In the genomic region with DNA sequence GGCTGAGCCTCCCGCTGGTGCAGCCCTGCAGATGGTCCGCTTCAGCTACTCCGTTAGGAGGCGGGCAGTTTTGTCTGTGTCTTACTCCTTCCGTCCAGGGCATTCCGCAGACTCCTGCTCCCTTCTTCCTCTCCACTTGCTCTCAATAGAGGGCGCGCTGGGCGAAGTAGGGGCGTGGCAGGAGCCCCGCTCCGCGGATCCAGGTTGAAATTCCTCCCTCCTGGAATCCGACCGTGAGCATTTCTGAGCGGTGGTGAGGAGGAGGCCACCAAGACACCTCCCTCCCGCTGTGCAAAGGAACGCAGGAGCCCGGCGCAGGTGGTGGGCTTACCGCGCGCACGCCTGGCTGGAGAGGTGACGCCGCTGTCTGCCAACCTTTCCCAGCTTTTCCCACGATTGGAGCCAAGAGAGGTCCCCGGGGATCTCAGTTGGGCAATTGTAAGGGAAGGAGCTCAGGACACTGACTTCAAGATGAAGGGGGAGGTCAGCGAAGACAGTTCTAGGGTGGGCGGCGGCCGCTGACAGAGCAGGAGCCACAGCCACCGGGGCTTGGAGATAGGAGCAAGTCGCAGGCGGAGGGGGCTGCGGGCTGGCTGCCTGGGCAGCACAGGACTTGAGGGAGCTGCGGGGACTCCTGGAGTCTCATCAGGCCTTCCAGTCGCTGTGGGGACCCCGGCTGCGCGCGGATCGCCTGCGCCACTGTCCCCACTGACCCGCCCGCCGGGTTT, we compare ENCODE assay signal across 1 cellular context.
TF ChIP-seq lines count a peak whose summit lies in the region.

No MANE protein-coding gene starts in this region.

TF ChIP-seq in HEK293, 187 proteins besides CTCF, POLR2A, EP300 and RAD21 (continued from another document):
- TF ChIP-seq, protein P1, sequence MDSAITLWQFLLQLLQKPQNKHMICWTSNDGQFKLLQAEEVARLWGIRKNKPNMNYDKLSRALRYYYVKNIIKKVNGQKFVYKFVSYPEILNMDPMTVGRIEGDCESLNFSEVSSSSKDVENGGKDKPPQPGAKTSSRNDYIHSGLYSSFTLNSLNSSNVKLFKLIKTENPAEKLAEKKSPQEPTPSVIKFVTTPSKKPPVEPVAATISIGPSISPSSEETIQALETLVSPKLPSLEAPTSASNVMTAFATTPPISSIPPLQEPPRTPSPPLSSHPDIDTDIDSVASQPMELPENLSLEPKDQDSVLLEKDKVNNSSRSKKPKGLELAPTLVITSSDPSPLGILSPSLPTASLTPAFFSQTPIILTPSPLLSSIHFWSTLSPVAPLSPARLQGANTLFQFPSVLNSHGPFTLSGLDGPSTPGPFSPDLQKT (IDR thresholded peaks at IDR 0.05; ENCODE audit: borderline replicate concordance, low read depth, low read length), result no peak
- TF ChIP-seq ZNF341 (tag by site-specific recombination; IDR thresholded peaks at IDR 0.05; ENCODE audit: low read depth), result peak; percentile 58
- TF ChIP-seq SP3 (tag by site-specific recombination; IDR thresholded peaks at IDR 0.05), result no peak
- no peak for TF ChIP-seq ZNF221 (tag by site-specific recombination; IDR thresholded peaks at IDR 0.05; ENCODE audit: borderline replicate concordance)
- TF ChIP-seq, protein P2, sequence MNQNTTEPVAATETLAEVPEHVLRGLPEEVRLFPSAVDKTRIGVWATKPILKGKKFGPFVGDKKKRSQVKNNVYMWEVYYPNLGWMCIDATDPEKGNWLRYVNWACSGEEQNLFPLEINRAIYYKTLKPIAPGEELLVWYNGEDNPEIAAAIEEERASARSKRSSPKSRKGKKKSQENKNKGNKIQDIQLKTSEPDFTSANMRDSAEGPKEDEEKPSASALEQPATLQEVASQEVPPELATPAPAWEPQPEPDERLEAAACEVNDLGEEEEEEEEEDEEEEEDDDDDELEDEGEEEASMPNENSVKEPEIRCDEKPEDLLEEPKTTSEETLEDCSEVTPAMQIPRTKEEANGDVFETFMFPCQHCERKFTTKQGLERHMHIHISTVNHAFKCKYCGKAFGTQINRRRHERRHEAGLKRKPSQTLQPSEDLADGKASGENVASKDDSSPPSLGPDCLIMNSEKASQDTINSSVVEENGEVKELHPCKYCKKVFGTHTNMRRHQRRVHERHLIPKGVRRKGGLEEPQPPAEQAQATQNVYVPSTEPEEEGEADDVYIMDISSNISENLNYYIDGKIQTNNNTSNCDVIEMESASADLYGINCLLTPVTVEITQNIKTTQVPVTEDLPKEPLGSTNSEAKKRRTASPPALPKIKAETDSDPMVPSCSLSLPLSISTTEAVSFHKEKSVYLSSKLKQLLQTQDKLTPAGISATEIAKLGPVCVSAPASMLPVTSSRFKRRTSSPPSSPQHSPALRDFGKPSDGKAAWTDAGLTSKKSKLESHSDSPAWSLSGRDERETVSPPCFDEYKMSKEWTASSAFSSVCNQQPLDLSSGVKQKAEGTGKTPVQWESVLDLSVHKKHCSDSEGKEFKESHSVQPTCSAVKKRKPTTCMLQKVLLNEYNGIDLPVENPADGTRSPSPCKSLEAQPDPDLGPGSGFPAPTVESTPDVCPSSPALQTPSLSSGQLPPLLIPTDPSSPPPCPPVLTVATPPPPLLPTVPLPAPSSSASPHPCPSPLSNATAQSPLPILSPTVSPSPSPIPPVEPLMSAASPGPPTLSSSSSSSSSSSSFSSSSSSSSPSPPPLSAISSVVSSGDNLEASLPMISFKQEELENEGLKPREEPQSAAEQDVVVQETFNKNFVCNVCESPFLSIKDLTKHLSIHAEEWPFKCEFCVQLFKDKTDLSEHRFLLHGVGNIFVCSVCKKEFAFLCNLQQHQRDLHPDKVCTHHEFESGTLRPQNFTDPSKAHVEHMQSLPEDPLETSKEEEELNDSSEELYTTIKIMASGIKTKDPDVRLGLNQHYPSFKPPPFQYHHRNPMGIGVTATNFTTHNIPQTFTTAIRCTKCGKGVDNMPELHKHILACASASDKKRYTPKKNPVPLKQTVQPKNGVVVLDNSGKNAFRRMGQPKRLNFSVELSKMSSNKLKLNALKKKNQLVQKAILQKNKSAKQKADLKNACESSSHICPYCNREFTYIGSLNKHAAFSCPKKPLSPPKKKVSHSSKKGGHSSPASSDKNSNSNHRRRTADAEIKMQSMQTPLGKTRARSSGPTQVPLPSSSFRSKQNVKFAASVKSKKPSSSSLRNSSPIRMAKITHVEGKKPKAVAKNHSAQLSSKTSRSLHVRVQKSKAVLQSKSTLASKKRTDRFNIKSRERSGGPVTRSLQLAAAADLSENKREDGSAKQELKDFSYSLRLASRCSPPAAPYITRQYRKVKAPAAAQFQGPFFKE (tag by site-specific recombination; IDR thresholded peaks at IDR 0.05; ENCODE audit: borderline replicate concordance), result no peak
- TF ChIP-seq ZNF76 (tag by site-specific recombination; IDR thresholded peaks at IDR 0.05; ENCODE audit: borderline replicate concordance, low read depth), result no peak
- no peak for TF ChIP-seq GLI4 (tag by site-specific recombination; IDR thresholded peaks at IDR 0.05)
- no peak for TF ChIP-seq ZNF404 (tag by site-specific recombination; IDR thresholded peaks at IDR 0.05)
- TF ChIP-seq ZBTB17 (tag by site-specific recombination; IDR thresholded peaks at IDR 0.05), result 0 out of 2 replicates have a peak, but pooled peaks have one; percentile 34
- TF ChIP-seq ZNF777 (tag by site-specific recombination; IDR thresholded peaks at IDR 0.05; ENCODE audit: borderline replicate concordance), result no peak
- TF ChIP-seq ZNF530 (tag by site-specific recombination; IDR thresholded peaks at IDR 0.05; ENCODE audit: low read depth), result no peak
- TF ChIP-seq ZNF658 (tag by site-specific recombination; IDR thresholded peaks at IDR 0.05), result no peak
- TF ChIP-seq HOXC10 (CRISPR knock-in tag; IDR thresholded peaks at IDR 0.05), result no peak
- TF ChIP-seq SCRT1 (tag by site-specific recombination; IDR thresholded peaks at IDR 0.05; ENCODE audit: borderline replicate concordance), result no peak
- TF ChIP-seq ZSCAN30 (tag by site-specific recombination; IDR thresholded peaks at IDR 0.05), result no peak
- TF ChIP-seq ZNF785 (tag by site-specific recombination; IDR thresholded peaks at IDR 0.05), result no peak
- no peak for TF ChIP-seq HOXD13 (CRISPR knock-in tag; IDR thresholded peaks at IDR 0.05; ENCODE audit: borderline replicate concordance)
- TF ChIP-seq MEIS1 (CRISPR knock-in tag; IDR thresholded peaks at IDR 0.05; ENCODE audit: borderline replicate concordance), result no peak
- no peak for TF ChIP-seq WT1 (tag by site-specific recombination; IDR thresholded peaks at IDR 0.05)
